ENCODE assay signal across 1 cellular context in the genomic region with DNA sequence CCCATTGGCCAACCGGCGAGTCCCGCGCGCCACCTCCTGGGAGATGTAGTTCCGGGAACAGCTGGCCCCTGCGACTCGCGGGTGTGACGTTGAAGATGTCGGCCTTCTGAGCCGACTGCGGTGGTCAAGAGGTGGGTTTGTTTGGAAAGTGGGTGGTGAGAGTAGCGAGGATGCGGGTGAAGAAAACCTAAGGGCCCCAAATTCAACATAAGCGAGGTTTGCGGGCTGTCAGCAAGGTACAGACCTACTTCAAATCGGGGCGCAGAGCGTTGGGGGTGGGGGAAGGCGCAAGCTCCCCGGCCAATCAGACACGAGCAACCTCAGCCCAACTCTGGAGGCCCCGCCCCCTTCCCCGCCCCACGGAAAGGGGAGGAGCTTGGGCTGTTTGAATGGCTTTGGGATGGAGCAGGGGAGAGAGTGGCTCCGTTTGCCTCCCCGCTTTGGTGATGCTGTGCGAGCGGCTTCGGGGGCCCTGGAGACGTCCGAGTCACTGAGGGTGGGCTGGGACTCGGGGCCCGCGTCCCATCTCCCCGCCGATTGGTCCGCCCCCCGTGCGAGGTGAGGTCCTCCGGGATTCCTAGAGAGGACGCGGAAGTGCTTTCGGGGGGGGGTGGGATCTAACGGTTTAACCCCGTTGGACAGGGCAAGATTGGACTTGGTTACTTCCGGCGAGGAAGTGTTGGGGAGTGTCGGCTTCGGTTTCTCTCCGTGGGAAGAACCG.
TF ChIP-seq lines count a peak whose summit lies in the region.

TSS of gene ZKSCAN5 (plus strand) at position 60 of the 721 bp plus-strand sequence. CDS start 1,383 bp downstream, outside the sequence.

TF ChIP-seq in GM12878, 131 proteins besides CTCF, POLR2A, EP300 and RAD21 (continued from another document and continues in another):
- TF ChIP-seq ZNF592 (IDR thresholded peaks at IDR 0.05) = no peak; the same call in 1 of the 2 replicates
- TF ChIP-seq EGR1 (IDR thresholded peaks at IDR 0.05; ENCODE audit: borderline replicate concordance in 1 of 2, low read depth in 2 of 2, low read length in 2 of 2) = peak in 1 of 2 experiments; percentile 86; a peak in 2 of 3 replicates
- TF ChIP-seq SIN3A (IDR thresholded peaks at IDR 0.05; ENCODE audit: low read depth, low read length) = peak; percentile 17; the same call in 1 of the 2 replicates
- TF ChIP-seq CEBPB (IDR thresholded peaks at IDR 0.05; ENCODE audit: borderline replicate concordance in 1 of 2, low read depth in 2 of 2, low read length in 2 of 2) = no peak
- TF ChIP-seq IKZF2 (IDR thresholded peaks at IDR 0.05) = peak; percentile 58 to 60; a peak in 3 of 4 replicates
- peak; percentile 87 for TF ChIP-seq SP1 (IDR thresholded peaks at IDR 0.05; ENCODE audit: low read depth, low read length)
- TF ChIP-seq, protein P1, sequence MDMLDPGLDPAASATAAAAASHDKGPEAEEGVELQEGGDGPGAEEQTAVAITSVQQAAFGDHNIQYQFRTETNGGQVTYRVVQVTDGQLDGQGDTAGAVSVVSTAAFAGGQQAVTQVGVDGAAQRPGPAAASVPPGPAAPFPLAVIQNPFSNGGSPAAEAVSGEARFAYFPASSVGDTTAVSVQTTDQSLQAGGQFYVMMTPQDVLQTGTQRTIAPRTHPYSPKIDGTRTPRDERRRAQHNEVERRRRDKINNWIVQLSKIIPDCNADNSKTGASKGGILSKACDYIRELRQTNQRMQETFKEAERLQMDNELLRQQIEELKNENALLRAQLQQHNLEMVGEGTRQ (IDR thresholded peaks at IDR 0.05; ENCODE audit: borderline replicate concordance, low read depth, low read length) = no peak
- TF ChIP-seq CUX1 (IDR thresholded peaks at IDR 0.05; ENCODE audit: insufficient replicate concordance, low read depth, low read length) = no peak
- peak; percentile 34 to 65; a peak in 1 of 4 replicates for TF ChIP-seq BHLHE40 (IDR thresholded peaks at IDR 0.05; ENCODE audit: borderline replicate concordance in 1 of 2, low read depth in 2 of 2, low read length in 1 of 2)
- peak; percentile 83 for TF ChIP-seq IKZF1 (conservative IDR thresholded peaks at IDR 0.05)
- peak; percentile 95 for TF ChIP-seq GABPA (IDR thresholded peaks at IDR 0.05; ENCODE audit: low read depth)
- 0 out of 2 replicates have a peak, but pooled peaks have one; percentile 32 for TF ChIP-seq RCOR1 (conservative IDR thresholded peaks at IDR 0.05; ENCODE audit: low read depth, low read length)
- no peak for TF ChIP-seq SMAD5 (IDR thresholded peaks at IDR 0.05; ENCODE audit: low read depth)
- no peak for TF ChIP-seq STAT1 (conservative IDR thresholded peaks at IDR 0.05)
- TF ChIP-seq ZBTB11 (CRISPR knock-in tag; IDR thresholded peaks at IDR 0.05) = no peak
- TF ChIP-seq NKRF (conservative IDR thresholded peaks at IDR 0.05) = peak; percentile 53; the same call in 1 of the 2 replicates
- no peak for TF ChIP-seq FOS (IDR thresholded peaks at IDR 0.05; ENCODE audit: borderline replicate concordance, extremely low read depth, insufficient read length)
- no peak for TF ChIP-seq NFXL1 (IDR thresholded peaks at IDR 0.05; ENCODE audit: borderline replicate concordance)
- TF ChIP-seq ZZZ3 (IDR thresholded peaks at IDR 0.05; ENCODE audit: control insufficient read depth, insufficient read length, low read depth) = no peak
- no peak for TF ChIP-seq WRNIP1 (IDR thresholded peaks at IDR 0.05; ENCODE audit: borderline replicate concordance, low read depth, low read length)
- TF ChIP-seq TAF1 (IDR thresholded peaks at IDR 0.05; ENCODE audit: borderline replicate concordance, low read depth, low read length) = peak; percentile 98
- no peak for TF ChIP-seq ZBTB4 (CRISPR knock-in tag; IDR thresholded peaks at IDR 0.05)
- TF ChIP-seq RBBP5 (conservative IDR thresholded peaks at IDR 0.05) = no peak
- TF ChIP-seq POU2F2 (IDR thresholded peaks at IDR 0.05; ENCODE audit: borderline replicate concordance, low read depth, low read length) = peak; percentile 83
- no peak for TF ChIP-seq CBX3 (IDR thresholded peaks at IDR 0.05; ENCODE audit: borderline replicate concordance, low read depth)
- no peak for TF ChIP-seq KAT2A (conservative IDR thresholded peaks at IDR 0.05; ENCODE audit: control insufficient read depth, low read depth, low read length)
- TF ChIP-seq, protein P2, sequence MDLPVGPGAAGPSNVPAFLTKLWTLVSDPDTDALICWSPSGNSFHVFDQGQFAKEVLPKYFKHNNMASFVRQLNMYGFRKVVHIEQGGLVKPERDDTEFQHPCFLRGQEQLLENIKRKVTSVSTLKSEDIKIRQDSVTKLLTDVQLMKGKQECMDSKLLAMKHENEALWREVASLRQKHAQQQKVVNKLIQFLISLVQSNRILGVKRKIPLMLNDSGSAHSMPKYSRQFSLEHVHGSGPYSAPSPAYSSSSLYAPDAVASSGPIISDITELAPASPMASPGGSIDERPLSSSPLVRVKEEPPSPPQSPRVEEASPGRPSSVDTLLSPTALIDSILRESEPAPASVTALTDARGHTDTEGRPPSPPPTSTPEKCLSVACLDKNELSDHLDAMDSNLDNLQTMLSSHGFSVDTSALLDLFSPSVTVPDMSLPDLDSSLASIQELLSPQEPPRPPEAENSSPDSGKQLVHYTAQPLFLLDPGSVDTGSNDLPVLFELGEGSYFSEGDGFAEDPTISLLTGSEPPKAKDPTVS (IDR thresholded peaks at IDR 0.05; ENCODE audit: low read depth, low read length) = no peak
- TF ChIP-seq TCF12 (IDR thresholded peaks at IDR 0.05; ENCODE audit: low read depth, low read length) = peak; percentile 81
- no peak for TF ChIP-seq DPF2 (IDR thresholded peaks at IDR 0.05)
- TF ChIP-seq ZNF274 (IDR thresholded peaks at IDR 0.05; ENCODE audit: insufficient read depth, insufficient read length) = no peak
- TF ChIP-seq FOXM1 (IDR thresholded peaks at IDR 0.05; ENCODE audit: low read depth, low read length) = no peak
- TF ChIP-seq JUNB (IDR thresholded peaks at IDR 0.05) = no peak
- TF ChIP-seq MTA2 (IDR thresholded peaks at IDR 0.05; ENCODE audit: low read depth) = no peak; the same call in 1 of the 2 replicates
- no peak for TF ChIP-seq SREBF2 (IDR thresholded peaks at IDR 0.05; ENCODE audit: low read length)
